Comparison of ENCODE assay signal across 9 cellular contexts in the genomic region with DNA sequence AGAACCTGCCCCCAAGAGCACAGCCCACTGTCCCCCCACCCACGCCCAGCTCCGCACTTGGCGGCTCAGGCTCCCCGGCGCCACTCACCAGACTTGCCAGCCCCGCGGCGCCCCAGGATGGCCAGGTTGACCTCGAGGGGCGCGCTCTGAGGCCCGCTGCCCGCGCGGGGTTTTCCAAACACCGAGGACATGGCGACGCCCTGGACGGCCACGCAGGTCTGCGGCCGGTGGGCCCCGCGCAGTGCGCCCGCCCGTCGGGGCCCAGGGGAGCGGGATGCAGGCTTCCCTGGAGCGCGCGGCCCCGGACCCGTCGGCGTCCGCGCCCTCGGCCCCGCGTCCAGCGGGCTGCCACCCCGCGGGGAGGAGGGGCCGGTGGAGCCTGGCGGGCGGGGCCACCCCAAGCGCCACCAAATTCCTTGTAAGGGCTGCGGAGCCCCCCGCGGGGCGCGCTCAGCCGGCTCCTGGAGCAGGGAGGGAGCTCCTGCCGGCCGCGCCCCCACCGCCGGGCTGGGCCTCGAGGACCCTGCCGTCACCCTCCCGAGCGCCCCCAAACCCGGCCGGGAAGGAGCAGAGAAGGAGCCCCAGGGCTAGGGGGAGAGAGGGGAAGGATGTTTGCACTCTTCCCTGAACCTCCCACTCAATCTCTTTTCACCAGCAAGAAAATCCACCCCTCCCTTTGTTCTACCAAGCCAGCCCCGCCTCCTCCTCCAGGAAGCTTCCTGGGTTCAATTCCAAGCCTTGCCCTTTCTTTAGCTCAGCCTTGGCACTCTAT. TPM values are rescaled to one million over a fixed set of nuclear protein-coding genes. Genes with fewer than 3 reads are reported as not detected.
DNase-seq lines count a peak whose midpoint lies in the region; ATAC-seq, FAIRE-seq and TF ChIP-seq lines count a peak whose summit lies in the region.
"Had no signal": no experiment of that assay in that cellular context is flagged by ENCODE, and none has a peak within 500 bp of the region (broad histone marks: within the 10 kb centered on the region; RNA-seq: fewer than 3 reads in every experiment).

Gene RASL12 (minus strand): TSS at position 347 of the 772 bp plus-strand sequence. CDS start 156 bp downstream, at position 191.

- H3K9me1 ChIP-seq in K562 (ENCODE audit: control insufficient read depth, insufficient read depth, low read length) = no peaks in the 10 kb centered on the region

- no peak for TF ChIP-seq EP300 in K562 (IDR thresholded peaks at IDR 0.05; ENCODE audit: low read length)

- no peak within 1 kb of the TSS for H3K4me2 ChIP-seq in K562 (ENCODE audit: insufficient read depth, low read length)

- peaks cover 3% of the 10 kb centered on the region; the same call in 1 of the 2 replicates for H4K20me1 ChIP-seq in K562 (replicated peaks; ENCODE audit: control insufficient read depth, insufficient read depth, low read length)

- ATAC-seq in K562 = no peak; the same call in 2 of the 3 replicates
- ATAC-seq in gastrocnemius medialis = no peak
- no peak for ATAC-seq in HG02884 (IDR thresholded peaks at IDR 0.05; ENCODE audit: unreplicated experiment)
- no peak for ATAC-seq in HG03039 (IDR thresholded peaks at IDR 0.05; ENCODE audit: unreplicated experiment)

- H3K9me3 ChIP-seq in ES-I3 (ENCODE audit: control insufficient read depth, insufficient read depth, low read length) (0 out of 2 replicates have a peak, but pooled peaks cover 2% of the 10 kb centered on the region), K562 (replicated peaks; ENCODE audit: control insufficient read depth, insufficient read depth, low read depth, low read length) (no peaks in the 10 kb centered on the region), iPS-18c (ENCODE audit: control insufficient read depth, insufficient read depth, low read length) (peaks cover 2% of the 10 kb centered on the region), gastrocnemius medialis (no peaks in the 10 kb centered on the region)

- peak in 2 of 4 experiments; percentile 65 to 66 for DNase-seq in K562 (ENCODE audit: extremely low read depth in 1 of 4, low spot score in 3 of 4)
- DNase-seq in gastrocnemius medialis = no peak
- no peak for DNase-seq in T-helper 1 cell
- DNase-seq in EL = no peak

- H3K4me3 ChIP-seq in K562 (no peak within 1 kb of the TSS), iPS-18c (ENCODE audit: insufficient read depth, low read depth, low read length) (peak within 1 kb of the TSS; percentile 69), gastrocnemius medialis (peak within 1 kb of the TSS; percentile 40 to 54 (median 48))

- H3K4me1 ChIP-seq in ES-I3 (ENCODE audit: insufficient read depth, low read length) (peaks cover 21% of the 10 kb centered on the region; the same call in 1 of the 2 replicates), K562 (replicated peaks in 1 of 2; ENCODE audit: control insufficient read depth in 2 of 2, insufficient read depth in 2 of 2, low read length in 2 of 2) (peaks cover 0 to 10% of the 10 kb centered on the region in 2 experiments; a peak in 1 of 5 replicates), gastrocnemius medialis (peaks cover 38 to 39% of the 10 kb centered on the region in 2 donors)

- no peaks in the 10 kb centered on the region for H3K79me2 ChIP-seq in K562 (ENCODE audit: control insufficient read depth, insufficient read depth, low read length)

- in situ Hi-C loops in K562 (cut with MboI) (no loop called here), gastrocnemius medialis (cut with MboI; ENCODE audit: low sequenced_read_pairs in 4 of 4) (no loop called here)

- POLR2A ChIA-PET in K562 (lab: Yijun Ruan, JAX) = interaction anchor here (1.0 to 1.2 kb wide), 3 partner anchors 11 to 237 kb away, joined by 3 to 4 read pairs (median 3); partner anchors contain the start of gene RNU5B-1

- no peaks in the 10 kb centered on the region; the same call in 1 of the 2 replicates for H3K36me3 ChIP-seq in ES-I3 (ENCODE audit: insufficient read depth, low read length)
- H3K36me3 ChIP-seq in K562 (ENCODE audit: control insufficient read depth, insufficient read depth, low read length) = no peaks in the 10 kb centered on the region
- no peaks in the 10 kb centered on the region for H3K36me3 ChIP-seq in gastrocnemius medialis

- CTCF ChIA-PET in K562 (lab: Yijun Ruan, JAX; ENCODE audit: low intra/inter-chr PET ratio) = no interaction called here

- intact Hi-C loops in K562 (cut with micrococcal nuclease) = no loop called here
- intact Hi-C loops in gastrocnemius medialis (cut with DNase I; ENCODE audit: low total_unique reads) = no loop called here

- TF ChIP-seq POLR2A in K562 (conservative IDR thresholded peaks at IDR 0.05) (no peak), gastrocnemius medialis (IDR thresholded peaks at IDR 0.05) (no peak)

- TF ChIP-seq RAD21 in K562 (CRISPR knock-in tag; conservative IDR thresholded peaks at IDR 0.05 in 1 of 2, IDR thresholded peaks at IDR 0.05 in 1 of 2) = no peak

- TF ChIP-seq CTCF in K562 (IDR thresholded peaks at IDR 0.05 in 2 of 3, conservative IDR thresholded peaks at IDR 0.05 in 1 of 3; ENCODE audit: insufficient read depth in 2 of 3, low read depth in 1 of 3, low read length in 3 of 3) = no peak
- TF ChIP-seq CTCF in gastrocnemius medialis (IDR thresholded peaks at IDR 0.05 in 4 of 5, conservative IDR thresholded peaks at IDR 0.05 in 1 of 5) = no peak

- H2AFZ ChIP-seq in K562 (ENCODE audit: low read depth, low read length) = no peak within 1 kb of the TSS

- no TSS peak for BruUV-seq in K562 (replicated peaks; lab: Mats Ljungman, UMichigan)

- peaks cover 25 to 55% of the 10 kb centered on the region in 2 experiments for H3K27me3 ChIP-seq in K562 (ENCODE audit: control insufficient read depth in 2 of 2, insufficient read depth in 2 of 2, low read length in 2 of 2)
- peaks cover 0 to 2% (median 0%) of the 10 kb centered on the region in 3 donors for H3K27me3 ChIP-seq in gastrocnemius medialis

- 22% methylated on average over 23 of the region's 66 CpGs for WGBS in K562 (ENCODE audit: insufficient coverage, low coverage, missing lambda C conversion rate)

- H3K27ac ChIP-seq in K562 (ENCODE audit: extremely low read depth, low read depth, low read length) (no peak within 1 kb of the TSS), gastrocnemius medialis (peak within 1 kb of the TSS; percentile 52 to 78 (median 64))

- H3K9ac ChIP-seq in ES-I3 (ENCODE audit: low read depth, low read length) (peak within 1 kb of the TSS; percentile 74), K562 (ENCODE audit: insufficient read depth in 1 of 2, low read depth in 2 of 2, low read length in 2 of 2) (no peak within 1 kb of the TSS)

- no peak for FAIRE-seq in K562 (lab: Jason Lieb, UNC)
- FAIRE-seq: colon had no signal

TF ChIP-seq in K562, 482 proteins besides CTCF, POLR2A, EP300 and RAD21:
- peak; percentile 89 for TF ChIP-seq ZFP36 (IDR thresholded peaks at IDR 0.05; ENCODE audit: low read depth, low read length, partially characterized antibody)
- TF ChIP-seq KLF13 (tag; IDR thresholded peaks at IDR 0.05; ENCODE audit: borderline replicate concordance, low read depth) = no peak
- TF ChIP-seq, protein P1, sequence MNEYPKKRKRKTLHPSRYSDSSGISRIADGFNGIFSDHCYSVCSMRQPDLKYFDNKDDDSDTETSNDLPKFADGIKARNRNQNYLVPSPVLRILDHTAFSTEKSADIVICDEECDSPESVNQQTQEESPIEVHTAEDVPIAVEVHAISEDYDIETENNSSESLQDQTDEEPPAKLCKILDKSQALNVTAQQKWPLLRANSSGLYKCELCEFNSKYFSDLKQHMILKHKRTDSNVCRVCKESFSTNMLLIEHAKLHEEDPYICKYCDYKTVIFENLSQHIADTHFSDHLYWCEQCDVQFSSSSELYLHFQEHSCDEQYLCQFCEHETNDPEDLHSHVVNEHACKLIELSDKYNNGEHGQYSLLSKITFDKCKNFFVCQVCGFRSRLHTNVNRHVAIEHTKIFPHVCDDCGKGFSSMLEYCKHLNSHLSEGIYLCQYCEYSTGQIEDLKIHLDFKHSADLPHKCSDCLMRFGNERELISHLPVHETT (CRISPR knock-in tag; conservative IDR thresholded peaks at IDR 0.05 in 1 of 2, IDR thresholded peaks at IDR 0.05 in 1 of 2) = no peak

RNA-seq across cellular contexts. Expression of gene RASL12, which starts in this region (rescaled TPM):
- total RNA-seq in K562 (2011; cell fraction: chromatin; rRNA removed; ENCODE audit: low replicate concordance) = not detected in 2 replicates
- not detected in 2 replicates for total RNA-seq in K562 (2011; cell fraction: nucleolus; rRNA removed)
- not detected in 2 replicates for total RNA-seq in K562 (2011; cell fraction: nucleoplasm; rRNA removed)
- total RNA-seq in K562 (2014; rRNA removed) (not detected in 2 replicates), K562 (2014; rRNA removed; fragmentation: Illumina TruSeq; extraction: Trizol) (not detected in 2 replicates), K562 (2015; rRNA removed; fragmentation: Illumina TruSeq; extraction: Trizol) (not detected in 2 replicates), K562 (2021) (not detected in 2 replicates), gastrocnemius medialis (1 to 10 TPM; 2.8 to 8.2 (median 5.4) TPM)
- polyA plus RNA-seq in K562 (2011; rRNA removed) (not detected in 2 replicates), K562 (2014; fragmentation: Illumina TruSeq; extraction: Trizol) (not detected in 2 replicates), K562 (2014; fragmentation: Nextera tagmentation; extraction: Ambion mirVana) (not detected), K562 (2014; rRNA removed) (not detected in 2 replicates)
- not detected in 2 replicates for polyA plus RNA-seq in K562 (2011; cell fraction: cytosol; rRNA removed)
- 0.06 TPM in 1 of 2 replicates, not detected in the other for polyA plus RNA-seq in K562 (2011; cell fraction: nucleus; rRNA removed)
- polyA plus RNA-seq in K562 (2012) = not detected in 2 replicates
- polyA minus RNA-seq in K562 (2011; rRNA and poly(A)+ RNA removed) = 0.06 TPM in 1 of 2 replicates, not detected in the other
- polyA minus RNA-seq in K562 (2011; cell fraction: cytosol; rRNA and poly(A)+ RNA removed) = not detected in 2 replicates
- polyA minus RNA-seq in K562 (2011; cell fraction: nucleus; rRNA and poly(A)+ RNA removed) = not detected in 2 replicates
